1 cellular context compared by ENCODE assay signal in genomic region chr20:47493175-47493953, GRCh38.
TF ChIP-seq lines count a peak whose summit lies in the region.

No MANE protein-coding gene starts in this region.

TF ChIP-seq in HEK293, 187 proteins besides CTCF, POLR2A, EP300 and RAD21 (continued from another document):
- TF ChIP-seq SCRT2 (tag by site-specific recombination; IDR thresholded peaks at IDR 0.05) (peak; percentile 74), ZEB2 (tag by site-specific recombination; IDR thresholded peaks at IDR 0.05) (peak; percentile 54), ZNF366 (tag by site-specific recombination; conservative IDR thresholded peaks at IDR 0.05) (peak; percentile 89), ZNF398 (tag by site-specific recombination; IDR thresholded peaks at IDR 0.05) (peak; percentile 82), ZBTB20 (tag by site-specific recombination; IDR thresholded peaks at IDR 0.05) (peak; percentile 63), ZBTB48 (tag by site-specific recombination; IDR thresholded peaks at IDR 0.05) (peak; percentile 58; the same call in 1 of the 2 replicates), PRDM10 (tag by site-specific recombination; IDR thresholded peaks at IDR 0.05) (peak; percentile 97), KLF9 (tag by site-specific recombination; IDR thresholded peaks at IDR 0.05; ENCODE audit: low read depth) (no peak), TRIM28 (IDR thresholded peaks at IDR 0.05; ENCODE audit: borderline replicate concordance, low read length) (peak; percentile 68; the same call in 1 of the 2 replicates)
